33 cellular contexts compared by ENCODE assay signal in the genomic region with DNA sequence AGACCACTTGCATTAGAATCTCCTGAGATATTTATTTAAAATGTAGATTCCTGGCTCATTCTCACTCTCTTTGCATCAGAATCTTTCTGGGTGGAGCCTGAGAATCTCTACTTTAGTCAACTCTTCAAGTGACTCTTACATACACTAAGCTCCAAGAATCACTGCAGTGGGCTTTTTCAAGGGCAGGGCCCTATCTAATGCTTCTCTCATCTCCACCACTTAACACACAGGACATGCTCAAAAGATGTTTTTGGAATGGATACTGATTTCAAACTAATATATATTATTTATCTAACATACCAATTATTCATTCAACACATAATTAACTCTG.
"Had no signal": no experiment of that assay in that cellular context is flagged by ENCODE, and none has a peak within 500 bp of the region (broad histone marks: within the 10 kb centered on the region; RNA-seq: fewer than 3 reads in every experiment).

No MANE protein-coding gene starts in this region.

- H3K27me3 ChIP-seq: MG63 had no signal

- H3K4me2 ChIP-seq: KMS-11 had no signal

- H3K9me3 ChIP-seq: MG63 had no signal

- H3K27ac ChIP-seq: KMS-11 had no signal

- H3K36me3 ChIP-seq: MG63 had no signal

- DNase-seq: Karpas-422, Kasumi-1, MG63, MM.1S, MV-4-11, NCI-H1048, NCI-H1092, NCI-H1092 treated with DMSO at 0.1 percent for 48 hours, NCI-H1417, NCI-H1417 treated with DMSO at 0.1 percent for 48 hours, NCI-H1436, NCI-H1436 treated with DMSO at 0.1 percent for 48 hours, NCI-H146, NCI-H1694, NCI-H1694 treated with DMSO at 0.1 percent for 48 hours, NCI-H187, NCI-H187 treated with DMSO at 0.1 percent for 48 hours, NCI-H1930, NCI-H2029, NCI-H2029 treated with DMSO at 0.1 percent for 48 hours, NCI-H2081, NCI-H2081 treated with DMSO at 0.1 percent for 48 hours, NCI-H2107, NCI-H2171, NCI-H2171 treated with DMSO at 0.1 percent for 48 hours, NCI-H2227 treated with DMSO at 0.1 percent for 48 hours, NCI-H226, NCI-H345, NCI-H446, NCI-H446 treated with DMSO at 0.1 percent for 48 hours, NCI-H510A, NCI-H510A treated with DMSO at 0.1 percent for 48 hours had no signal

- H3K9ac ChIP-seq: KMS-11 had no signal

- H3K4me3 ChIP-seq: MG63 had no signal
